9 cellular contexts compared by ENCODE assay signal in genomic region chr11:88402192-88402715, GRCh38.
DNase-seq lines count a peak whose midpoint lies in the region; ATAC-seq and TF ChIP-seq lines count a peak whose summit lies in the region.
"Had no signal": no experiment of that assay in that cellular context is flagged by ENCODE, and none has a peak within 500 bp of the region (broad histone marks: within the 10 kb centered on the region; RNA-seq: fewer than 3 reads in every experiment).

No MANE protein-coding gene starts in this region.

- H3K4me1 ChIP-seq in left ventricle myocardium inferior (peaks cover 19% of the 10 kb centered on the region), transverse colon (peaks cover 0 to 27% (median 0%) of the 10 kb centered on the region in 4 donors)
- H3K4me1 ChIP-seq: BE2C had no signal

- no peak overlapping the region for H3K4me3 ChIP-seq in left ventricle myocardium inferior
- H3K4me3 ChIP-seq in transverse colon = no peak overlapping the region

- no peak for DNase-seq in activated T-cell treated with anti-CD3 and anti-CD28 coated beads, Interleukin-2, amount 50 U/mL, for 72 hours
- DNase-seq in activated T-cell treated with anti-CD3 and anti-CD28 coated beads for 4 hours (no peak), SW 1271 (lab: John Stamatoyannopoulos, UW) (peak; percentile 8 to 70), left ventricle myocardium inferior (no peak), transverse colon (no peak), DMS53 (lab: John Stamatoyannopoulos, UW) (no peak)
- DNase-seq in activated T-cell treated with anti-CD3 and anti-CD28 coated beads, Interleukin-2, amount 50 U/mL, for 1 hour = no peak
- DNase-seq: BE2C had no signal

- H3K36me3 ChIP-seq in left ventricle myocardium inferior (no peaks in the 10 kb centered on the region), transverse colon (no peaks in the 10 kb centered on the region)
- H3K36me3 ChIP-seq: BE2C had no signal

- 0 to 54% methylated on average over 2 of the region's 2 CpGs for WGBS in transverse colon (ENCODE audit: low coverage in 1 of 2), 2 donors

- TF ChIP-seq CTCF in left ventricle myocardium inferior (IDR thresholded peaks at IDR 0.05; ENCODE audit: borderline replicate concordance) = no peak
- TF ChIP-seq CTCF in transverse colon (IDR thresholded peaks at IDR 0.05) = no peak

- H3K4me3 Mint-ChIP-seq in activated T-cell treated with anti-CD3 and anti-CD28 coated beads, Interleukin-2, amount 50 U/mL, for 72 hours = peak overlapping the region in 1 of 2 donors; percentile 11

- in situ Hi-C loops in transverse colon (cut with MboI; ENCODE audit: low pct_ligation_motif_present in 1 of 4, low pct_unique_long_range_greater_than_20kb in 1 of 4, low sequenced_read_pairs in 3 of 4) = no loop called here

- H3K4me1 Mint-ChIP-seq in activated T-cell treated with anti-CD3 and anti-CD28 coated beads, Interleukin-2, amount 50 U/mL, for 72 hours (ENCODE audit: low read depth) = peaks cover 22% of the 10 kb centered on the region

- H3K27me3 Mint-ChIP-seq in activated T-cell treated with anti-CD3 and anti-CD28 coated beads, Interleukin-2, amount 50 U/mL, for 72 hours (ENCODE audit: low read depth) = no peaks in the 10 kb centered on the region

- H3K27ac ChIP-seq in left ventricle myocardium inferior (replicated peaks) = peak overlapping the region; percentile 40
- peak overlapping the region; percentile 26 to 49 (median 40) for H3K27ac ChIP-seq in transverse colon

- no peaks in the 10 kb centered on the region for H3K9me3 Mint-ChIP-seq in activated T-cell treated with anti-CD3 and anti-CD28 coated beads, Interleukin-2, amount 50 U/mL, for 72 hours

- TF ChIP-seq POLR2A in transverse colon (IDR thresholded peaks at IDR 0.05) = no peak

- H3K27me3 ChIP-seq in left ventricle myocardium inferior (ENCODE audit: low read depth) (no peaks in the 10 kb centered on the region), transverse colon (no peaks in the 10 kb centered on the region)
- H3K27me3 ChIP-seq: BE2C had no signal

- no peak for TF ChIP-seq EP300 in transverse colon (IDR thresholded peaks at IDR 0.05; ENCODE audit: low read depth)

- peak overlapping the region; percentile 10 for H3K27ac Mint-ChIP-seq in activated T-cell treated with anti-CD3 and anti-CD28 coated beads, Interleukin-2, amount 50 U/mL, for 72 hours

- peak in 1 of 2 donors; percentile 57 for ATAC-seq in activated T-cell treated with anti-CD3 and anti-CD28 coated beads, Interleukin-2, amount 50 U/mL, for 72 hours (replicated peaks in 1 of 2)
- no peak for ATAC-seq in GM18870 (IDR thresholded peaks at IDR 0.05; ENCODE audit: unreplicated experiment)

- H3K9me3 ChIP-seq in left ventricle myocardium inferior (replicated peaks) = no peaks in the 10 kb centered on the region
- no peaks in the 10 kb centered on the region for H3K9me3 ChIP-seq in transverse colon
- H3K9me3 ChIP-seq: BE2C had no signal

- intact Hi-C loops in left ventricle myocardium inferior (cut with micrococcal nuclease) = no loop called here
- intact Hi-C loops in transverse colon (cut with DNase I; ENCODE audit: low total_unique reads) = no loop called here

- peaks cover 0 to 1% of the 10 kb centered on the region in 2 donors for H3K36me3 Mint-ChIP-seq in activated T-cell treated with anti-CD3 and anti-CD28 coated beads, Interleukin-2, amount 50 U/mL, for 72 hours (ENCODE audit: insufficient read depth in 2 of 2)

Comparison
In these comparisons a context has a peak if more than half of its experiments do, and no peak if none do; other contexts are left out.
1. DNase-seq: peak in SW 1271 (2 of 2); none in activated T-cell treated with anti-CD3 and anti-CD28 coated beads, Interleukin-2, amount 50 U/mL, for 72 hours (0 of 2), activated T-cell treated with anti-CD3 and anti-CD28 coated beads for 4 hours (single experiment), left ventricle myocardium inferior (single experiment), transverse colon (single experiment), DMS53 (single experiment) and activated T-cell treated with anti-CD3 and anti-CD28 coated beads, Interleukin-2, amount 50 U/mL, for 1 hour (single experiment).